ENCODE assay signal across 24 cellular contexts in genomic region chr9:35666547-35666946, GRCh38. TPM values are rescaled to one million over a fixed set of nuclear protein-coding genes. Genes with fewer than 3 reads are reported as not detected.
A peak's percentile ranks its signal among the peaks of the same experiment; 100 is the strongest.
DNase-seq lines count a peak whose midpoint lies in the region; ATAC-seq and TF ChIP-seq lines count a peak whose summit lies in the region.
"Had no signal": no experiment of that assay in that cellular context is flagged by ENCODE, and none has a peak within 500 bp of the region (broad histone marks: within the 10 kb centered on the region; RNA-seq: fewer than 3 reads in every experiment).

No MANE protein-coding gene starts in this region.

- peak overlapping the region; percentile 78 for H3K4me2 ChIP-seq in DND-41 (ENCODE audit: insufficient read depth, low read length)
- H3K4me2 ChIP-seq: GM23338, SK-N-SH had no signal

- no peaks in the 10 kb centered on the region for H4K20me1 ChIP-seq in DND-41 (ENCODE audit: insufficient read depth, low read length)

- in situ Hi-C loops in Panc1 (cut with HindIII; ENCODE audit: low pct_unique_long_range_greater_than_20kb, low sequenced_read_pairs), result no loop called here

- POLR2A ChIA-PET in Panc1 (lab: Charles Lee), result interaction anchor here (0.7 kb wide), 1 partner anchor 23 kb away, joined by 3 read pairs; the partner anchor contains the start of gene TPM2

- ATAC-seq in DND-41 (ENCODE audit: insufficient read depth, low read depth), result no peak
- no peak for ATAC-seq in Panc1
- ATAC-seq in naive B cell (ENCODE audit: low read depth in 2 of 2), result peak; percentile 39 to 47
- ATAC-seq in HG02759 (IDR thresholded peaks at IDR 0.05; ENCODE audit: unreplicated experiment), result no peak
- no peak for ATAC-seq in Right ventricle myocardium inferior
- ATAC-seq: GM23338, sciatic nerve had no signal

- H3K9ac ChIP-seq in DND-41 (ENCODE audit: low read depth, low read length), result peak overlapping the region; percentile 78
- H3K9ac ChIP-seq: SK-N-SH had no signal

- DNase-seq in DND-41 (peak; percentile 26), Panc1 (ENCODE audit: low read depth, low spot score) (no peak), naive B cell (no peak), Right ventricle myocardium inferior (ENCODE audit: missing footprints) (no peak)
- no peak for DNase-seq in stimulated activated CD4-positive, alpha-beta T cell treated with anti-CD3 and anti-CD28 coated beads, Interleukin-1b, Interleukin-23, amount 100 ng/mL, for 48 hours
- DNase-seq: activated CD4-positive, alpha-beta T cell treated with anti-CD3 and anti-CD28 coated beads for 1 hour; activated CD8-positive, alpha-beta memory T cell treated with anti-CD3 and anti-CD28 coated beads for 24 hours; activated effector memory CD4-positive, alpha-beta T cell treated with anti-CD3 and anti-CD28 coated beads, Interleukin-2, amount 50 U/mL, for 16 hours; amniotic stem cell; CD4-positive, alpha-beta memory T cell; HFFc6; SK-N-SH; stimulated activated CD4-positive, alpha-beta T cell treated with anti-CD3 and anti-CD28 coated beads, Interleukin-4, amount 100 ng/mL, for 4 hours; stimulated activated naive CD4-positive, alpha-beta T cell had no signal

- no peaks in the 10 kb centered on the region for H3K27me3 ChIP-seq in DND-41 (ENCODE audit: insufficient read depth, low read length, poor library complexity)
- H3K27me3 ChIP-seq in Panc1 (ENCODE audit: control insufficient read depth, insufficient read depth, low read length), result no peaks in the 10 kb centered on the region
- H3K27me3 ChIP-seq: uterus had no signal

- no peaks in the 10 kb centered on the region for H3K9me3 Mint-ChIP-seq in naive B cell
- H3K9me3 Mint-ChIP-seq: GM23338, HFFc6 had no signal

- peaks cover 25% of the 10 kb centered on the region for H3K79me2 ChIP-seq in DND-41 (ENCODE audit: insufficient read depth, low read length)

- intact Hi-C loops in Panc1 (cut with micrococcal nuclease; ENCODE audit: unreplicated experiment), result no loop called here
- intact Hi-C loops in Right ventricle myocardium inferior (cut with DNase I), result no loop called here

- H3K36me3 Mint-ChIP-seq in naive B cell, result no peaks in the 10 kb centered on the region

- CTCF ChIA-PET in Panc1 (lab: Charles Lee), result no interaction called here

- H3K36me3 ChIP-seq in DND-41 (ENCODE audit: insufficient read depth, low read length), result peaks cover 19% of the 10 kb centered on the region
- no peaks in the 10 kb centered on the region for H3K36me3 ChIP-seq in Panc1 (ENCODE audit: control insufficient read depth, insufficient read depth, low read length)
- H3K36me3 ChIP-seq: prostate gland, uterus had no signal

- peaks cover 57% of the 10 kb centered on the region for H3K4me1 ChIP-seq in DND-41 (ENCODE audit: insufficient read depth, low read length)
- H3K4me1 ChIP-seq in Panc1 (ENCODE audit: control insufficient read depth, insufficient read depth, low read length), result peaks cover 38% of the 10 kb centered on the region
- H3K4me1 ChIP-seq: prostate gland, uterus had no signal

- BruUV-seq in Panc1 (replicated peaks; lab: Mats Ljungman, UMichigan), result no TSS peak

- H3K9me3 ChIP-seq in DND-41 (ENCODE audit: insufficient read depth, low read length, severe bottlenecking) (no peaks in the 10 kb centered on the region), Panc1 (ENCODE audit: control insufficient read depth, insufficient read depth, low read depth, low read length) (no peaks in the 10 kb centered on the region)
- H3K9me3 ChIP-seq: prostate gland, SK-N-SH, uterus had no signal

- H3K27ac ChIP-seq in DND-41 (ENCODE audit: low read length) (peak overlapping the region; percentile 97), Panc1 (ENCODE audit: low read length) (peak overlapping the region; percentile 97; the same call in 1 of the 2 replicates)
- H3K27ac ChIP-seq: prostate gland had no signal

- H3K4me3 ChIP-seq in DND-41 (ENCODE audit: low read depth in 1 of 2, low read length in 2 of 2) (peak overlapping the region in 1 of 2 experiments; percentile 78; a peak in 2 of 4 replicates), Panc1 (ENCODE audit: low read depth in 2 of 2, low read length in 2 of 2) (no peak overlapping the region)
- H3K4me3 ChIP-seq: GM23338, prostate gland, uterus had no signal

- H2AFZ ChIP-seq in DND-41 (ENCODE audit: low read depth, low read length), result peak overlapping the region; percentile 15
- H2AFZ ChIP-seq: GM23338 had no signal

- H3K27ac Mint-ChIP-seq in naive B cell, result peak overlapping the region in 2 of 6 donors; percentile 22 to 44
- H3K27ac Mint-ChIP-seq: GM23338; T-helper 1 cell treated with Interleukin-12 subunit alpha and Interleukin-12 subunit beta and Interleukin-4 antibody, amounts not matched to agents 30 μg/mL and 1 μg/mL, for 36 hours had no signal

- peaks cover 40 to 47% (median 47%) of the 10 kb centered on the region in 3 donors for H3K4me1 Mint-ChIP-seq in naive B cell

- peak overlapping the region; percentile 60 to 96 (median 83) for H3K4me3 Mint-ChIP-seq in naive B cell

- no peak for TF ChIP-seq CTCF in DND-41 (IDR thresholded peaks at IDR 0.05; ENCODE audit: borderline replicate concordance, extremely low read depth, low read length, poor library complexity, severe bottlenecking)
- TF ChIP-seq CTCF in Panc1 (IDR thresholded peaks at IDR 0.05), result no peak

- no peaks in the 10 kb centered on the region for H3K27me3 Mint-ChIP-seq in naive B cell
- H3K27me3 Mint-ChIP-seq: CD4-positive, alpha-beta memory T cell had no signal

RNA-seq across cellular contexts. Expression of gene ARHGEF39, which starts 1.6 kb away (rescaled TPM):
- total RNA-seq in Panc1 (2021; ENCODE audit: unreplicated experiment) (34.0 TPM), Right ventricle myocardium inferior (0.22 TPM)
- 15.0 TPM for polyA plus RNA-seq in Panc1 (2012; ENCODE audit: insufficient read length)
- 1 to 10 TPM in 5 of 6 donors, under 1 TPM in 1; 0.90 to 4.0 (median 2.4) TPM for polyA plus RNA-seq in naive B cell (ENCODE audit: low read depth in 6 of 6)
- total RNA-seq: CD4-positive, alpha-beta memory T cell; sciatic nerve had no signal

RNA-seq across cellular contexts. Expression of gene CA9, which starts 7.2 kb away (rescaled TPM):
- total RNA-seq in Panc1 (2021; ENCODE audit: unreplicated experiment), result 0.31 TPM
- 1.1 TPM for polyA plus RNA-seq in Panc1 (2012; ENCODE audit: insufficient read length)
- not detected for polyA plus RNA-seq in naive B cell (ENCODE audit: low read depth in 6 of 6)
- total RNA-seq in Right ventricle myocardium inferior, result 0.30 TPM
- total RNA-seq: CD4-positive, alpha-beta memory T cell; endothelial cell of umbilical vein; glomerular endothelial cell; GM23338; prostate gland; sciatic nerve had no signal
- polyA plus RNA-seq: CD4-positive, alpha-beta memory T cell had no signal

RNA-seq across cellular contexts. Expression of gene CCDC107, which starts 8.5 kb away (rescaled TPM):
- 39.9 TPM for total RNA-seq in Panc1 (2021; ENCODE audit: unreplicated experiment)
- polyA plus RNA-seq in Panc1 (2012; ENCODE audit: insufficient read length), result 87.7 TPM
- polyA plus RNA-seq in naive B cell (ENCODE audit: low read depth in 6 of 6), result 10 to 100 TPM; 42.7 to 60.2 (median 51.5) TPM
- total RNA-seq in Right ventricle myocardium inferior, result 58.6 TPM

RNA-seq across cellular contexts. Expression of gene RMRP, which starts 8.7 kb away (rescaled TPM):
- total RNA-seq in Panc1 (2021; ENCODE audit: unreplicated experiment) (29,896 TPM), Right ventricle myocardium inferior (15,747 TPM)
- polyA plus RNA-seq in Panc1 (2012; ENCODE audit: insufficient read length), result 43.7 TPM
- polyA plus RNA-seq in naive B cell (ENCODE audit: low read depth in 6 of 6), result 10 to 100 TPM in 4 of 6 donors, not detected in 2; 41.0 to 72.3 (median 56.5) TPM
- polyA plus RNA-seq: endothelial cell of umbilical vein had no signal

RNA-seq across cellular contexts. Expression of gene SIT1, which starts 15.8 kb away (rescaled TPM):
- total RNA-seq in Panc1 (2021; ENCODE audit: unreplicated experiment) (not detected), Right ventricle myocardium inferior (not detected)
- not detected for polyA plus RNA-seq in Panc1 (2012; ENCODE audit: insufficient read length)
- polyA plus RNA-seq in naive B cell (ENCODE audit: low read depth in 6 of 6), result 100 to 1,000 TPM in 1 of 6 donors, 10 to 100 TPM in 5; 56.8 to 107 (median 73.5) TPM
- total RNA-seq: endothelial cell of umbilical vein, glomerular endothelial cell, HFFc6, NCI-H460, temporal lobe had no signal
- polyA plus RNA-seq: endothelial cell of umbilical vein, SK-N-SH had no signal

Comparison
In these comparisons a context has a peak if more than half of its experiments do, and no peak if none do; other contexts are left out.
1. ATAC-seq: peak in naive B cell (2 of 2); none in DND-41 (single experiment), Panc1 (single experiment), HG02759 (single experiment) and Right ventricle myocardium inferior (single experiment).
2. RNA of gene ARHGEF39, which starts 1.6 kb away (total RNA-seq): 34.0 TPM in Panc1 (single experiment); 0.22 TPM in Right ventricle myocardium inferior (single experiment); every median in the first group is over 10 times any median in the second.